21 cellular contexts compared by ENCODE assay signal in the genomic region with DNA sequence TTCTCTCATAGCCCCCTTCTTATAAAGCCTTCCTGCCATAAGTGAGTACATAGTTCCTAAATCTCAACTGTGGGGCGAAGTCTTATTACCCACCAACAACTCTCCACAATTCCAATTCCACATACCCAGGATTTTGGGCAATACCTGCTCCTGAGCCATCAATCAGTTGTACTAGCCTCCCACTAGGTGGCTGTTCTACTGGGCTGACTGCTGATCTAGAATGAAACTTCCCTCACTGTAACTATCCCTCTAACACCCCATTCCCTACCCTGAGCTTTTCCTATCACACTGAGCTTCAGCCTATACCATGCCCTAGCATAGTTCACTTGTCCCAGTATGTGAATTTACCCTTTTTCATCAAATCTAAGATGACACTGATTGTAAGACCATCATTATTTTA. TPM values are rescaled to one million over a fixed set of nuclear protein-coding genes. Genes with fewer than 3 reads are reported as not detected.
A peak's percentile ranks its signal among the peaks of the same experiment; 100 is the strongest.
DNase-seq lines count a peak whose midpoint lies in the region; ATAC-seq, FAIRE-seq and TF ChIP-seq lines count a peak whose summit lies in the region.
"Had no signal": no experiment of that assay in that cellular context is flagged by ENCODE, and none has a peak within 500 bp of the region (broad histone marks: within the 10 kb centered on the region; RNA-seq: fewer than 3 reads in every experiment).

No MANE protein-coding gene starts in this region.

- H3K4me1 ChIP-seq in GM23338 (ENCODE audit: insufficient read depth) (peaks cover 79% of the 10 kb centered on the region), keratinocyte (ENCODE audit: control insufficient read depth, extremely low read depth, insufficient read depth, low read length) (peaks cover 27% of the 10 kb centered on the region), SJCRH30 (peaks cover 17% of the 10 kb centered on the region)

- no peak overlapping the region for H3K4me3 ChIP-seq in BJ (ENCODE audit: low read depth, low read length)
- no peak overlapping the region for H3K4me3 ChIP-seq in GM23338
- H3K4me3 ChIP-seq in brain microvascular endothelial cell (ENCODE audit: low read depth, low read length), result no peak overlapping the region
- H3K4me3 ChIP-seq in keratinocyte (ENCODE audit: control insufficient read depth in 2 of 3, extremely low read depth in 1 of 3, insufficient read depth in 2 of 3, low read depth in 1 of 3, low read length in 3 of 3), result no peak overlapping the region
- H3K4me3 ChIP-seq in SJCRH30, result no peak overlapping the region
- H3K4me3 ChIP-seq: Peyer's patch, transverse colon had no signal

- peak overlapping the region; percentile 73 for H3K27ac ChIP-seq in GM23338 (ENCODE audit: low read depth)
- H3K27ac ChIP-seq in brain microvascular endothelial cell, result no peak overlapping the region
- no peak overlapping the region for H3K27ac ChIP-seq in keratinocyte (ENCODE audit: control insufficient read depth, insufficient read depth, low read length)
- H3K27ac ChIP-seq in SJCRH30, result no peak overlapping the region
- H3K27ac ChIP-seq: KMS-11, Peyer's patch, transverse colon had no signal

- H3K9me3 ChIP-seq in keratinocyte (ENCODE audit: control insufficient read depth, low read depth, low read length), result no peaks in the 10 kb centered on the region
- H3K9me3 ChIP-seq in SJCRH30 (replicated peaks), result no peaks in the 10 kb centered on the region
- H3K9me3 ChIP-seq: Peyer's patch, transverse colon had no signal

- POLR2A ChIA-PET in BJ (lab: Charles Lee), result no interaction called here

- CTCF ChIA-PET in BJ (lab: Yijun Ruan, JAX), result interaction anchor here (0.6 to 3.6 kb wide), 2 partner anchors 10 to 148 kb away, joined by 3 to 20 read pairs; no protein-coding TSS in a partner anchor

- FAIRE-seq in keratinocyte (lab: Jason Lieb, UNC), result no peak

- dilution Hi-C loops in keratinocyte (cut with MboI; ENCODE audit: extremely low pct_ligation_motif_present, low sequenced_read_pairs), result no loop called here

- H3K36me3 ChIP-seq in BJ (ENCODE audit: control insufficient read depth, insufficient read depth, low read length) (no peaks in the 10 kb centered on the region), GM23338 (ENCODE audit: insufficient read depth) (no peaks in the 10 kb centered on the region), brain microvascular endothelial cell (replicated peaks) (no peaks in the 10 kb centered on the region), keratinocyte (ENCODE audit: control insufficient read depth in 2 of 2, extremely low read depth in 1 of 2, insufficient read depth in 2 of 2, low read length in 2 of 2) (no peaks in the 10 kb centered on the region), SJCRH30 (no peaks in the 10 kb centered on the region)
- H3K36me3 ChIP-seq: Peyer's patch, transverse colon had no signal

- H3K79me2 ChIP-seq in GM23338 (replicated peaks; ENCODE audit: insufficient read depth) (peaks cover 100% of the 10 kb centered on the region), keratinocyte (ENCODE audit: control insufficient read depth, insufficient read depth, low read length) (peaks cover 95% of the 10 kb centered on the region)

- no peaks in the 10 kb centered on the region; the same call in 2 of the 3 replicates for H3K36me3 Mint-ChIP-seq in GM23338 (ENCODE audit: low read depth)
- H3K36me3 Mint-ChIP-seq: activated naive CD8-positive, alpha-beta T cell treated with anti-CD3 and anti-CD28 coated beads, Interleukin-2, amount 10 ng/mL, durations not matched to agents 7 days and 5 days; CD4-positive, CD25-positive, alpha-beta regulatory T cell had no signal

- H3K4me2 ChIP-seq in GM23338 (no peak overlapping the region), keratinocyte (ENCODE audit: control insufficient read depth, extremely low read depth, insufficient read depth, low read depth, low read length) (no peak overlapping the region)
- H3K4me2 ChIP-seq: KMS-11 had no signal

- TF ChIP-seq CTCF in BJ (IDR thresholded peaks at IDR 0.05; ENCODE audit: insufficient read depth, low read depth, low read length) (0 out of 2 replicates have a peak, but pooled peaks have one; percentile 3), GM23338 (conservative IDR thresholded peaks at IDR 0.05; ENCODE audit: low read depth in 2 of 2) (peak; percentile 46 to 54), brain microvascular endothelial cell (IDR thresholded peaks at IDR 0.05; ENCODE audit: low read depth, low read length, missing control alignments) (peak; percentile 49), keratinocyte (optimal IDR thresholded peaks at IDR 0.05 in 1 of 3, IDR thresholded peaks at IDR 0.05 in 1 of 3, conservative IDR thresholded peaks at IDR 0.05 in 1 of 3; ENCODE audit: extremely low read depth in 1 of 3, insufficient read depth in 2 of 3, low read length in 3 of 3) (peak; percentile 25 to 46 (median 45))

- ATAC-seq in GM23338, result peak; percentile 76
- ATAC-seq: stimulated activated naive CD8-positive, alpha-beta T cell treated with anti-CD3 and anti-CD28 coated beads, Interleukin-15, Interleukin-2, amounts not matched to agents 100 U/mL and 50 U/mL, for 24 hours had no signal

- no peak overlapping the region for H3K9ac ChIP-seq in keratinocyte (ENCODE audit: control insufficient read depth, extremely low read depth, insufficient read depth, low read length)
- H3K9ac ChIP-seq: KMS-11 had no signal

- H3K4me1 Mint-ChIP-seq in GM23338, result peaks cover 45% of the 10 kb centered on the region
- H3K4me1 Mint-ChIP-seq: CD4-positive, CD25-positive, alpha-beta regulatory T cell had no signal

- no peak overlapping the region for H2AFZ ChIP-seq in GM23338
- no peak overlapping the region for H2AFZ ChIP-seq in keratinocyte (ENCODE audit: control insufficient read depth, low read length)

- H3K27ac Mint-ChIP-seq in GM23338, result 0 out of 2 replicates have a peak overlapping the region, but pooled peaks have one; percentile 7
- H3K27ac Mint-ChIP-seq: activated T-helper 1 cell treated with anti-CD3 and anti-CD28 coated beads, Interleukin-12 subunit alpha, Interleukin-12 subunit beta, Interleukin-2, Interleukin-4 antibody, amounts not matched to agents 30 ng/mL and 10 ng/mL and 1 ng/mL, durations not matched to agents 14 hours and 24 hours and 36 hours had no signal

- no peaks in the 10 kb centered on the region for H3K9me3 Mint-ChIP-seq in GM23338
- H3K9me3 Mint-ChIP-seq: activated naive CD8-positive, alpha-beta T cell treated with anti-CD3 and anti-CD28 coated beads, Interleukin-2, amount 10 ng/mL, durations not matched to agents 7 days and 5 days; activated T-helper 1 cell treated with anti-CD3 and anti-CD28 coated beads, Interleukin-12 subunit alpha, Interleukin-12 subunit beta, Interleukin-2, Interleukin-4 antibody, amounts not matched to agents 30 ng/mL and 10 ng/mL and 1 ng/mL, durations not matched to agents 14 hours and 24 hours and 36 hours; CD4-positive, CD25-positive, alpha-beta regulatory T cell had no signal

- H3K9me2 ChIP-seq in GM23338 (ENCODE audit: insufficient read depth), result no peaks in the 10 kb centered on the region

- DNase-seq in BJ (ENCODE audit: low read depth) (no peak), GM23338 (ENCODE audit: low spot score) (peak; percentile 72), brain microvascular endothelial cell (no peak), keratinocyte (ENCODE audit: low read depth, low spot score) (no peak), SJCRH30 (no peak), NCI-H2107 treated with DMSO at 0.1 percent for 48 hours (lab: John Stamatoyannopoulos, UW; ENCODE audit: unreplicated experiment) (no peak), hippocampal formation (lab: John Stamatoyannopoulos, UW) (no peak), 8988T (no peak)
- DNase-seq: ACHN; activated CD4-positive, alpha-beta T cell treated with anti-CD3 and anti-CD28 coated beads, Interleukin-2, amount 50 U/mL, for 48 hours; activated naive CD8-positive, alpha-beta T cell treated with anti-CD3 and anti-CD28 coated beads, Interleukin-2, amount 10 ng/mL, durations not matched to agents 7 days and 5 days; CD4-positive, CD25-positive, alpha-beta regulatory T cell; DMS79 treated with DMSO at 0.1 percent for 48 hours; NCI-H2171 treated with DMSO at 0.1 percent for 48 hours; NCI-H748 treated with DMSO at 0.1 percent for 48 hours; Peyer's patch; retina; stimulated activated naive CD8-positive, alpha-beta T cell treated with anti-CD3 and anti-CD28 coated beads, Interleukin-15, Interleukin-2, amounts not matched to agents 100 U/mL and 50 U/mL, for 24 hours; transverse colon had no signal

- H3K4me3 Mint-ChIP-seq in GM23338, result no peak overlapping the region
- H3K4me3 Mint-ChIP-seq: activated naive CD8-positive, alpha-beta T cell treated with anti-CD3 and anti-CD28 coated beads, Interleukin-2, amount 10 ng/mL, durations not matched to agents 7 days and 5 days; activated T-helper 1 cell treated with anti-CD3 and anti-CD28 coated beads, Interleukin-12 subunit alpha, Interleukin-12 subunit beta, Interleukin-2, Interleukin-4 antibody, amounts not matched to agents 30 ng/mL and 10 ng/mL and 1 ng/mL, durations not matched to agents 14 hours and 24 hours and 36 hours; CD4-positive, CD25-positive, alpha-beta regulatory T cell had no signal

- in situ Hi-C loops in brain microvascular endothelial cell (cut with HindIII; ENCODE audit: low pct_ligation_motif_present, low sequenced_read_pairs), result no loop called here

- no peaks in the 10 kb centered on the region for H3K27me3 Mint-ChIP-seq in GM23338 (ENCODE audit: insufficient read depth, low read depth, poor library complexity)
- H3K27me3 Mint-ChIP-seq: activated naive CD8-positive, alpha-beta T cell treated with anti-CD3 and anti-CD28 coated beads, Interleukin-2, amount 10 ng/mL, durations not matched to agents 7 days and 5 days; CD4-positive, CD25-positive, alpha-beta regulatory T cell had no signal

- peaks cover 56% of the 10 kb centered on the region for H4K20me1 ChIP-seq in GM23338 (replicated peaks; ENCODE audit: insufficient read depth)
- peaks cover 15% of the 10 kb centered on the region for H4K20me1 ChIP-seq in keratinocyte (ENCODE audit: control insufficient read depth, extremely low read depth, insufficient read depth, low read length)

- peaks cover 7% of the 10 kb centered on the region for H3K9me1 ChIP-seq in keratinocyte (ENCODE audit: control insufficient read depth, extremely low read depth, insufficient read depth, low read length)

- H3K27me3 ChIP-seq in BJ (ENCODE audit: control insufficient read depth, insufficient read depth, low read length) (no peaks in the 10 kb centered on the region), GM23338 (ENCODE audit: insufficient read depth) (no peaks in the 10 kb centered on the region), brain microvascular endothelial cell (replicated peaks) (no peaks in the 10 kb centered on the region), keratinocyte (ENCODE audit: control insufficient read depth, extremely low read depth, insufficient read depth, low read length) (no peaks in the 10 kb centered on the region), SJCRH30 (no peaks in the 10 kb centered on the region)
- H3K27me3 ChIP-seq: Peyer's patch, transverse colon had no signal

- H3F3A ChIP-seq in GM23338 (replicated peaks; ENCODE audit: low read depth), result no peaks in the 10 kb centered on the region

RNA-seq across cellular contexts. Expression of gene RRAS2, which starts 52.5 kb away (rescaled TPM):
- polyA plus RNA-seq in BJ (2011; rRNA removed) (29.1 and 60.6 TPM in 2 replicates), GM23338 (2016; fragmentation: Nextera tagmentation; extraction: Ambion mirVana) (174 and 196 TPM in 2 replicates), keratinocyte (52.2 to 99.3 TPM (median 54.4 TPM) in 3 replicates)
- 16.2 and 18.0 TPM in 2 replicates for polyA minus RNA-seq in BJ (2011; rRNA and poly(A)+ RNA removed)
- total RNA-seq in GM23338 (2014; rRNA removed; shearing (Covaris generic)), result 293 and 296 TPM in 2 replicates
- 167 TPM for polyA plus RNA-seq in keratinocyte (2011; ENCODE audit: low read depth)
- polyA plus RNA-seq in keratinocyte (2011; cell fraction: cytosol; rRNA removed), result 55.6 and 125 TPM in 2 replicates
- polyA plus RNA-seq in keratinocyte (2011; cell fraction: nucleus; rRNA removed), result 34.4 and 46.8 TPM in 2 replicates
- polyA plus RNA-seq in keratinocyte (2012; ENCODE audit: low replicate concordance), result 54.5 and 85.9 TPM in 2 replicates
- 5.9 to 58.9 TPM (median 22.4 TPM) in 3 replicates for polyA minus RNA-seq in keratinocyte
- 77.7 TPM for polyA minus RNA-seq in keratinocyte (2011; cell fraction: cytosol; rRNA and poly(A)+ RNA removed)
- polyA minus RNA-seq in keratinocyte (2011; cell fraction: nucleus; rRNA and poly(A)+ RNA removed), result 27.5 and 43.4 TPM in 2 replicates
- 87.6 and 93.0 TPM in 2 replicates for total RNA-seq in SJCRH30 (2014; rRNA removed; shearing (Covaris generic))
